In genomic region chr14:94129111-94129757, GRCh38 we compare ENCODE assay signal across 8 cellular contexts. TPM values are rescaled to one million over a fixed set of nuclear protein-coding genes. Genes with fewer than 3 reads are reported as not detected.
DNase-seq lines count a peak whose midpoint lies in the region; ATAC-seq, FAIRE-seq and TF ChIP-seq lines count a peak whose summit lies in the region.

IFI27L2 (minus strand) TSS chr14:94129604; CDS start chr14:94129564, 40 bp downstream.

- peak; percentile 81 for DNase-seq in GM12891 (ENCODE audit: insufficient read length, low spot score)
- peak; percentile 90 for DNase-seq in NCI-H1105 (lab: John Stamatoyannopoulos, UW)
- peak; percentile 62 for DNase-seq in T-helper 22 cell (ENCODE audit: low read depth)
- DNase-seq in astrocyte (ENCODE audit: low read depth) = peak; percentile 74
- DNase-seq in hepatocyte (ENCODE audit: low spot score) = peak; percentile 89
- DNase-seq in retina = peak; percentile 86
- DNase-seq in AML-193 (lab: John Stamatoyannopoulos, UW) = no peak

- peak within 1 kb of the TSS; percentile 67 for H3K4me3 ChIP-seq in astrocyte (ENCODE audit: insufficient read depth, low read depth, low read length)
- H3K4me3 ChIP-seq in hepatocyte = peak within 1 kb of the TSS; percentile 25

- H3K4me2 ChIP-seq in astrocyte (ENCODE audit: low read length) (peak within 1 kb of the TSS; percentile 95), hepatocyte (peak within 1 kb of the TSS; percentile 85)

- H3K27me3 Mint-ChIP-seq in astrocyte (ENCODE audit: low read depth, unreplicated experiment) = no peaks in the 10 kb centered on the region

- peaks cover 3% of the 10 kb centered on the region for H3K36me3 ChIP-seq in astrocyte (ENCODE audit: insufficient read depth, low read length)
- H3K36me3 ChIP-seq in hepatocyte (replicated peaks; ENCODE audit: insufficient read depth, low read depth) = no peaks in the 10 kb centered on the region

- H3K79me2 ChIP-seq in astrocyte (ENCODE audit: insufficient read depth, low read length) (no peaks in the 10 kb centered on the region), hepatocyte (no peaks in the 10 kb centered on the region)

- H4K20me1 ChIP-seq in astrocyte (ENCODE audit: insufficient read depth, low read length) (no peaks in the 10 kb centered on the region), hepatocyte (ENCODE audit: insufficient read depth, poor library complexity, severe bottlenecking) (no peaks in the 10 kb centered on the region)

- H3K4me1 ChIP-seq in astrocyte (ENCODE audit: insufficient read depth, low read length) = peaks cover 12% of the 10 kb centered on the region
- no peaks in the 10 kb centered on the region for H3K4me1 ChIP-seq in hepatocyte (ENCODE audit: insufficient read depth)

- H2AFZ ChIP-seq in astrocyte (ENCODE audit: low read depth, low read length) (peak within 1 kb of the TSS; percentile 84), hepatocyte (peak within 1 kb of the TSS; percentile 75)

- FAIRE-seq in GM12891 (lab: Jason Lieb, UNC) (peak; percentile 93), astrocyte (lab: Jason Lieb, UNC) (no peak)

- no peaks in the 10 kb centered on the region for H3K27me3 ChIP-seq in astrocyte (ENCODE audit: insufficient read depth, low read length)
- no peaks in the 10 kb centered on the region for H3K27me3 ChIP-seq in hepatocyte

- peaks cover 7% of the 10 kb centered on the region for H3K4me1 Mint-ChIP-seq in astrocyte (ENCODE audit: low read depth, unreplicated experiment)

- TF ChIP-seq CTCF in astrocyte (IDR thresholded peaks at IDR 0.05; ENCODE audit: insufficient read depth, low read depth, low read length) = no peak
- TF ChIP-seq CTCF in hepatocyte (IDR thresholded peaks at IDR 0.05; ENCODE audit: poor library complexity) = peak; percentile 39

- H3K27ac ChIP-seq in astrocyte (ENCODE audit: low read depth, low read length) (peak within 1 kb of the TSS; percentile 19), hepatocyte (peak within 1 kb of the TSS; percentile 40)

- H3K9ac ChIP-seq in astrocyte (ENCODE audit: low read length) = peak within 1 kb of the TSS; percentile 82

- 1% methylated on average over 23 of the region's 27 CpGs for WGBS in hepatocyte (ENCODE audit: low lambda C conversion rate, missing lambda C conversion rate)

- no peaks in the 10 kb centered on the region for H3K9me2 ChIP-seq in hepatocyte (replicated peaks; ENCODE audit: insufficient read depth)

- peaks cover 3% of the 10 kb centered on the region for H3K36me3 Mint-ChIP-seq in astrocyte (ENCODE audit: low read depth, unreplicated experiment)

- peak; percentile 61 for TF ChIP-seq POLR2A in GM12891 (IDR thresholded peaks at IDR 0.05; ENCODE audit: low read depth, low read length)

- H3K27ac Mint-ChIP-seq in astrocyte (ENCODE audit: unreplicated experiment) = peak within 1 kb of the TSS; percentile 26

- no peaks in the 10 kb centered on the region for H3K9me3 ChIP-seq in astrocyte (ENCODE audit: insufficient read depth, low read depth, low read length)
- no peaks in the 10 kb centered on the region for H3K9me3 ChIP-seq in hepatocyte (ENCODE audit: low read depth)

- ATAC-seq in HG02610 (IDR thresholded peaks at IDR 0.05; ENCODE audit: unreplicated experiment) = peak; percentile 97

- peaks cover 3% of the 10 kb centered on the region for H3K9me3 Mint-ChIP-seq in astrocyte (ENCODE audit: unreplicated experiment)

- H3K4me3 Mint-ChIP-seq in astrocyte (ENCODE audit: unreplicated experiment) = peak within 1 kb of the TSS; percentile 77

TF ChIP-seq in GM12891, 5 proteins besides CTCF, POLR2A, EP300 and RAD21:
- TF ChIP-seq PAX5 (IDR thresholded peaks at IDR 0.05; ENCODE audit: insufficient read depth, low read length, severe bottlenecking) = no peak
- no peak for TF ChIP-seq SPI1 (IDR thresholded peaks at IDR 0.05; ENCODE audit: low read depth, low read length)
- TF ChIP-seq POU2F2 (IDR thresholded peaks at IDR 0.05; ENCODE audit: low read depth, low read length) = no peak
- 0 out of 2 replicates have a peak, but pooled peaks have one; percentile 34 for TF ChIP-seq POLR2AphosphoS5 (IDR thresholded peaks at IDR 0.05; ENCODE audit: low read depth, low read length)

RNA-seq across cellular contexts. Expression of gene IFI27L2, which starts in this region (rescaled TPM):
- polyA plus RNA-seq in GM12891 (2012; ENCODE audit: low read depth, missing spikeins) = 140 TPM
- total RNA-seq in astrocyte (63.9 and 79.9 TPM in 2 replicates), hepatocyte (47.4 and 95.1 TPM in 2 replicates)
- polyA plus RNA-seq in hepatocyte = 90.5 and 91.5 TPM in 2 replicates

Comparison
In these comparisons a context has a peak if more than half of its experiments do, and no peak if none do; other contexts are left out.
1. DNase-seq: peak in GM12891 (single experiment), NCI-H1105 (single experiment), T-helper 22 cell (single experiment), astrocyte (single experiment), hepatocyte (single experiment) and retina (single experiment); none in AML-193 (0 of 2).